In the genomic region with DNA sequence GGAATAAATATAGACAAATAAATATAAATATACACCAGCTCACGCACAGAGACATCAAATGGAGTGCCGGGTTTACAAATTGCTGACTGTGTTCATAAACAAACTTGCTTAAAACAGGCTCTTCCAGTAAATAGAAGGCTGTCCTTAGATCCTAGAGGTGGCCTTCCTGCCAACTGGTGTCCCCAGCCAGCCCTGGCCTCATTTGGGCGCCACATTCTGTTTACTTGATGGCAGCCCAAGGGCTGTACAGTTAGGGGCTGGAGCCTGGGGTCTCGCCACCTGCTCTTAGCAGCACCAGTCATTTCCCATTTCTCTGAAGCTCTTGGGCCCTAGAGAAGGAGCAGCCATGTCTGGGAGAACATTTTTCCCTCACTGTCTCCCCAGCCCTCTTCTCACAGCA, we compare ENCODE assay signal across 14 cellular contexts. TPM values are rescaled to one million over a fixed set of nuclear protein-coding genes. Genes with fewer than 3 reads are reported as not detected.
DNase-seq lines count a peak whose midpoint lies in the region; ATAC-seq and TF ChIP-seq lines count a peak whose summit lies in the region.
"Had no signal": no experiment of that assay in that cellular context is flagged by ENCODE, and none has a peak within 500 bp of the region (broad histone marks: within the 10 kb centered on the region; RNA-seq: fewer than 3 reads in every experiment).

No MANE protein-coding gene starts in this region.

- CTCF ChIA-PET in activated CD8-positive, alpha-beta memory T cell treated with anti-CD3 and anti-CD28 coated beads, Interleukin-2, amount 10 ng/mL, durations not matched to agents 7 days and 5 days (lab: Charles Lee) = interaction anchor here (0.8 to 5.7 kb wide), 7 partner anchors 9 to 264 kb away, joined by 3 to 32 read pairs (median 4); a partner anchor contains a TSS
- CTCF ChIA-PET in OCI-LY7 (lab: Charles Lee; ENCODE audit: unreplicated experiment) (no interaction called here), GM10248 (lab: Yijun Ruan, JAX) (interaction anchor here (1.4 to 7.7 kb wide), 6 partner anchors 12 to 271 kb away, joined by 3 to 104 read pairs (median 34); a partner anchor contains a TSS)

- H3K36me3 Mint-ChIP-seq in activated CD8-positive, alpha-beta memory T cell treated with anti-CD3 and anti-CD28 coated beads, Interleukin-2, amount 10 ng/mL, durations not matched to agents 7 days and 5 days = no peaks in the 10 kb centered on the region

- no peak overlapping the region for H4K8ac ChIP-seq in mesenchymal stem cell (ENCODE audit: low read length)

- peaks cover 32% of the 10 kb centered on the region for H3K4me1 Mint-ChIP-seq in activated CD8-positive, alpha-beta memory T cell treated with anti-CD3 and anti-CD28 coated beads, Interleukin-2, amount 10 ng/mL, durations not matched to agents 7 days and 5 days

- H3K9me3 ChIP-seq in OCI-LY7 (ENCODE audit: low read length) (no peaks in the 10 kb centered on the region), mesenchymal stem cell (ENCODE audit: control insufficient read depth, low read length) (no peaks in the 10 kb centered on the region)
- H3K9me3 ChIP-seq: HAP-1 had no signal

- no peaks in the 10 kb centered on the region for H3K79me2 ChIP-seq in OCI-LY7 (ENCODE audit: insufficient read depth, low read depth, low read length)

- 84% methylated on average over 4 of the region's 4 CpGs for WGBS in mesenchymal stem cell

- H3K18ac ChIP-seq in mesenchymal stem cell (ENCODE audit: low read depth in 1 of 2, low read length in 2 of 2) = no peak overlapping the region

- no peak overlapping the region for H3K23ac ChIP-seq in mesenchymal stem cell (ENCODE audit: low read length in 2 of 2)

- H2BK5ac ChIP-seq in mesenchymal stem cell (ENCODE audit: low read depth, low read length, poor library complexity, severe bottlenecking) = no peak overlapping the region

- no peak overlapping the region for H2BK15ac ChIP-seq in mesenchymal stem cell (ENCODE audit: low read depth, poor library complexity, severe bottlenecking)

- no peak overlapping the region for H3K14ac ChIP-seq in mesenchymal stem cell (ENCODE audit: low read length in 2 of 2)

- BruUV-seq in OCI-LY7 (replicated peaks; lab: Mats Ljungman, UMichigan) = no TSS peak

- no peaks in the 10 kb centered on the region for H3K9me3 Mint-ChIP-seq in activated CD8-positive, alpha-beta memory T cell treated with anti-CD3 and anti-CD28 coated beads, Interleukin-2, amount 10 ng/mL, durations not matched to agents 7 days and 5 days (ENCODE audit: low read depth)
- H3K9me3 Mint-ChIP-seq: IgD-negative memory B cell had no signal

- H3K4me1 ChIP-seq in OCI-LY7 (ENCODE audit: insufficient read depth, low read length, poor library complexity, severe bottlenecking) (peaks cover 78% of the 10 kb centered on the region), mesenchymal stem cell (ENCODE audit: control insufficient read depth, insufficient read depth, low read depth, low read length) (peaks cover 18% of the 10 kb centered on the region)
- H3K4me1 ChIP-seq: HAP-1 had no signal

- no peaks in the 10 kb centered on the region for H3K27me3 Mint-ChIP-seq in activated CD8-positive, alpha-beta memory T cell treated with anti-CD3 and anti-CD28 coated beads, Interleukin-2, amount 10 ng/mL, durations not matched to agents 7 days and 5 days
- H3K27me3 Mint-ChIP-seq: IgD-negative memory B cell had no signal

- peaks cover 4% of the 10 kb centered on the region for H3K79me1 ChIP-seq in mesenchymal stem cell (replicated peaks; ENCODE audit: low read length, poor library complexity, severe bottlenecking)

- H2AK5ac ChIP-seq in mesenchymal stem cell (ENCODE audit: low read length, severe bottlenecking) = no peak overlapping the region

- H3K9me2 ChIP-seq in OCI-LY7 (ENCODE audit: insufficient read depth, low read length) = no peaks in the 10 kb centered on the region

- peak overlapping the region; percentile 78 for H3K27ac Mint-ChIP-seq in activated CD8-positive, alpha-beta memory T cell treated with anti-CD3 and anti-CD28 coated beads, Interleukin-2, amount 10 ng/mL, durations not matched to agents 7 days and 5 days

- H2AFZ ChIP-seq in OCI-LY7 (ENCODE audit: low read length) = no peak overlapping the region; the same call in 1 of the 2 replicates
- H2AFZ ChIP-seq in mesenchymal stem cell (ENCODE audit: low read depth, low read length) = no peak overlapping the region

- peak overlapping the region in 1 of 2 experiments; percentile 7 for H2BK12ac ChIP-seq in mesenchymal stem cell (ENCODE audit: low read length in 2 of 2)

- H2BK120ac ChIP-seq in mesenchymal stem cell (ENCODE audit: low read depth, low read length) = no peak overlapping the region

- POLR2A ChIA-PET in OCI-LY7 (lab: Charles Lee) = interaction anchor here (0.6 to 1.0 kb wide), 3 partner anchors 20 to 290 kb away, joined by 3 to 4 read pairs (median 4); no protein-coding TSS in a partner anchor
- POLR2A ChIA-PET in GM10248 (lab: Yijun Ruan, JAX) = no interaction called here

- no peak overlapping the region for H3K4ac ChIP-seq in mesenchymal stem cell (ENCODE audit: low read depth in 1 of 2, low read length in 2 of 2)

- H3K4me3 Mint-ChIP-seq in activated CD8-positive, alpha-beta memory T cell treated with anti-CD3 and anti-CD28 coated beads, Interleukin-2, amount 10 ng/mL, durations not matched to agents 7 days and 5 days = no peak overlapping the region

- H4K91ac ChIP-seq in mesenchymal stem cell (ENCODE audit: low read length) = peak overlapping the region; percentile 28

- no peak for TF ChIP-seq CTCF in OCI-LY7 (conservative IDR thresholded peaks at IDR 0.05; ENCODE audit: low read length)
- no peak for TF ChIP-seq CTCF in GM10248 (IDR thresholded peaks at IDR 0.05; ENCODE audit: control extremely low read depth, extremely low read depth, low read depth, missing control alignments)

- no peaks in the 10 kb centered on the region for H4K20me1 ChIP-seq in OCI-LY7 (ENCODE audit: insufficient read depth, low read length)

- no peak for DNase-seq in activated CD8-positive, alpha-beta memory T cell treated with anti-CD3 and anti-CD28 coated beads, Interleukin-2, amount 10 ng/mL, durations not matched to agents 7 days and 5 days
- no peak for DNase-seq in activated CD8-positive, alpha-beta memory T cell treated with anti-CD3 and anti-CD28 coated beads, Interleukin-2, amount 50 U/mL, for 4 hours
- DNase-seq in OCI-LY7 (ENCODE audit: low spot score) = no peak
- DNase-seq in mesenchymal stem cell = no peak
- DNase-seq in GM10248 (ENCODE audit: extremely low spot score) = no peak
- DNase-seq in islet precursor cell = no peak
- DNase-seq in SHP77 (lab: John Stamatoyannopoulos, UW) = no peak
- DNase-seq: NCI-H1436, NCI-H2029, NCI-H2171, NCI-H446, RPMI8226 had no signal

- no peak overlapping the region for H3K4me3 ChIP-seq in OCI-LY7 (ENCODE audit: low read depth, low read length, poor library complexity, severe bottlenecking)
- no peak overlapping the region for H3K4me3 ChIP-seq in mesenchymal stem cell (ENCODE audit: insufficient read depth in 1 of 2, low read depth in 1 of 2, low read length in 2 of 2)
- H3K4me3 ChIP-seq: HAP-1 had no signal

- no peak for ATAC-seq in activated CD8-positive, alpha-beta memory T cell treated with anti-CD3 and anti-CD28 coated beads, Interleukin-2, amount 10 ng/mL, durations not matched to agents 7 days and 5 days

- H3K27ac ChIP-seq in OCI-LY7 (ENCODE audit: low read depth, low read length, poor library complexity, severe bottlenecking) (peak overlapping the region; percentile 95), mesenchymal stem cell (ENCODE audit: low read length, poor library complexity, severe bottlenecking) (no peak overlapping the region)

- peak overlapping the region; percentile 74; the same call in 1 of the 2 replicates for H3K4me2 ChIP-seq in OCI-LY7 (ENCODE audit: low read length)
- no peak overlapping the region for H3K4me2 ChIP-seq in mesenchymal stem cell (ENCODE audit: low read length, poor library complexity, severe bottlenecking)

- peaks cover 28% of the 10 kb centered on the region; the same call in 1 of the 2 replicates for H3K36me3 ChIP-seq in OCI-LY7 (ENCODE audit: insufficient read depth, low read length)
- H3K36me3 ChIP-seq in mesenchymal stem cell (ENCODE audit: control insufficient read depth in 1 of 2, insufficient read depth in 2 of 2, low read depth in 1 of 2, low read length in 2 of 2) = peaks cover 23 to 32% of the 10 kb centered on the region in 2 experiments

- H3K27me3 ChIP-seq in mesenchymal stem cell (ENCODE audit: control insufficient read depth in 1 of 2, insufficient read depth in 1 of 2, low read length in 2 of 2) = no peaks in the 10 kb centered on the region

- intact Hi-C loops in OCI-LY7 (cut with micrococcal nuclease; ENCODE audit: unreplicated experiment) = no loop called here

- H3K9ac ChIP-seq in mesenchymal stem cell (ENCODE audit: low read length) = no peak overlapping the region

RNA-seq across cellular contexts. Expression of a gene that starts 20.8 kb away (rescaled TPM):
- total RNA-seq in activated CD8-positive, alpha-beta memory T cell treated with anti-CD3 and anti-CD28 coated beads, Interleukin-2, amount 10 ng/mL, durations not matched to agents 7 days and 5 days = 100 to 1,000 TPM; 103 TPM
- 116 and 136 TPM in 2 replicates for total RNA-seq in OCI-LY7 (2014; rRNA removed; shearing (Covaris generic))
- 126 and 135 TPM in 2 replicates for total RNA-seq in OCI-LY7 (2022)
- polyA plus RNA-seq in mesenchymal stem cell (2013, experiment 1 of 2) = 41.6 TPM
- 39.9 TPM for polyA plus RNA-seq in mesenchymal stem cell (2013, experiment 2 of 2)

RNA-seq across cellular contexts. Expression of a gene that starts 30.3 kb away (rescaled TPM):
- 1 to 10 TPM in 1 of 2 experiments, under 1 TPM in 1; 0.64 to 2.2 TPM for total RNA-seq in activated CD8-positive, alpha-beta memory T cell treated with anti-CD3 and anti-CD28 coated beads, Interleukin-2, amount 10 ng/mL, durations not matched to agents 7 days and 5 days
- not detected in 2 replicates for total RNA-seq in OCI-LY7 (2014; rRNA removed; shearing (Covaris generic))
- total RNA-seq in OCI-LY7 (2022) = not detected in 2 replicates
- 13.3 TPM for polyA plus RNA-seq in mesenchymal stem cell (2013, experiment 1 of 2)
- polyA plus RNA-seq in mesenchymal stem cell (2013, experiment 2 of 2) = 13.7 TPM
- polyA plus RNA-seq: IgD-negative memory B cell had no signal

RNA-seq across cellular contexts. Expression of a gene that starts 58.9 kb away (rescaled TPM):
- total RNA-seq in activated CD8-positive, alpha-beta memory T cell treated with anti-CD3 and anti-CD28 coated beads, Interleukin-2, amount 10 ng/mL, durations not matched to agents 7 days and 5 days = 100 to 1,000 TPM; 155 to 216 TPM
- total RNA-seq in OCI-LY7 (2014; rRNA removed; shearing (Covaris generic)) = 15.6 and 19.9 TPM in 2 replicates
- 36.0 and 39.4 TPM in 2 replicates for total RNA-seq in OCI-LY7 (2022)
- 32.7 TPM for polyA plus RNA-seq in mesenchymal stem cell (2013, experiment 1 of 2)
- 30.8 TPM for polyA plus RNA-seq in mesenchymal stem cell (2013, experiment 2 of 2)
